ENCODE assay signal across 1 cellular context in the genomic region with DNA sequence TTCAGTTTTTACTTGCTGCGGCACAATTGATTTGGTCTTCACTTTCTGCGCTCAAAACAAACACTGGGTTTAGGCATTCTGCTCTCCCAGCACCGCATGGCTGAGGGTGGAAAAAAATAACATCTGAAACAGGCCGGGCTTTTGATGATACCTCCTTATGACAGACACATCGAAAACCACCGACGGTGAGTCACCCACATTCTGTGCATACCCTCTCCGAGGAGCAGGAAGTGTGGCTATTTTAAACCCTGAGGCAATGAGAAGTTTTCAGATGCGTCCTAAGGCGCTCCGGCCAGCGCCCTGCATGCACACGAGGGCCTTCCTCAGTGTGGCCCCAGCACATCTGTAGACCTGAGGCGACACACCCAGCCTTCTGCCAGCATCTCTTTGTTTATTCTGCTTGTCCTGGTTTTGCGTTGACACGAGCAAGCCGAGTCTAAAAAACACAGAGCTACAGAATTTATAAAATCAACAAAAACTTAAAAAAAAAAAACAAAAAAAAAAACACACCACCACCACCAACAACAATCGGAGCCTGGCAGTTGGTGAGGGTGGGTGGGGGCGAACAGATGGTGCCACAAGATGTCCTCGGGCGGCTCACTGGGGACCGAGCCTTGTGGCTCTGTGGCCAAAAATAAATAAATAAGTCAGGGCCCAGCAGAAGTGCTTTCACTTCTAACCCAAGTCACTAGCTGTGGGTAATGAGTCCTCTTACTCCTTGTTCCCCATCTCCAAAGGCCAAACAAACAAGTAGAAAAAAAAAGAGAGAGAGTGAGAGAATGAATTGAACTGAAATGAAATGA.
TF ChIP-seq lines count a peak whose summit lies in the region.

No MANE protein-coding gene starts in this region.

TF ChIP-seq in GM12878, 131 proteins besides CTCF, POLR2A, EP300 and RAD21 (continued from another document):
- TF ChIP-seq, protein P1, sequence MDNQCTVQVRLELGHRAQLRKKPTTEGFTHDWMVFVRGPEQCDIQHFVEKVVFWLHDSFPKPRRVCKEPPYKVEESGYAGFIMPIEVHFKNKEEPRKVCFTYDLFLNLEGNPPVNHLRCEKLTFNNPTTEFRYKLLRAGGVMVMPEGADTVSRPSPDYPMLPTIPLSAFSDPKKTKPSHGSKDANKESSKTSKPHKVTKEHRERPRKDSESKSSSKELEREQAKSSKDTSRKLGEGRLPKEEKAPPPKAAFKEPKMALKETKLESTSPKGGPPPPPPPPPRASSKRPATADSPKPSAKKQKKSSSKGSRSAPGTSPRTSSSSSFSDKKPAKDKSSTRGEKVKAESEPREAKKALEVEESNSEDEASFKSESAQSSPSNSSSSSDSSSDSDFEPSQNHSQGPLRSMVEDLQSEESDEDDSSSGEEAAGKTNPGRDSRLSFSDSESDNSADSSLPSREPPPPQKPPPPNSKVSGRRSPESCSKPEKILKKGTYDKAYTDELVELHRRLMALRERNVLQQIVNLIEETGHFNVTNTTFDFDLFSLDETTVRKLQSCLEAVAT (IDR thresholded peaks at IDR 0.05): peak; percentile 93
- TF ChIP-seq STAT1 (conservative IDR thresholded peaks at IDR 0.05) (no peak), SMC3 (IDR thresholded peaks at IDR 0.05; ENCODE audit: borderline replicate concordance, low read length) (peak; percentile 34), BHLHE40 (IDR thresholded peaks at IDR 0.05; ENCODE audit: borderline replicate concordance in 1 of 2, low read depth in 2 of 2, low read length in 1 of 2) (peak; percentile 70 to 78), CEBPB (IDR thresholded peaks at IDR 0.05; ENCODE audit: borderline replicate concordance in 1 of 2, low read depth in 2 of 2, low read length in 2 of 2) (peak in 1 of 2 experiments; percentile 76; a peak in 1 of 4 replicates), SRF (IDR thresholded peaks at IDR 0.05; ENCODE audit: low read depth in 2 of 2, low read length in 2 of 2) (no peak), MEF2A (IDR thresholded peaks at IDR 0.05; ENCODE audit: insufficient read depth, low read depth, low read length) (peak; percentile 98), TARDBP (IDR thresholded peaks at IDR 0.05; ENCODE audit: borderline replicate concordance) (peak; percentile 64; the same call in 1 of the 2 replicates), BRCA1 (IDR thresholded peaks at IDR 0.05; ENCODE audit: low read depth, low read length) (no peak), MEF2B (IDR thresholded peaks at IDR 0.05; ENCODE audit: partially characterized antibody, poor library complexity, severe bottlenecking) (peak; percentile 94)
- TF ChIP-seq, protein P2, sequence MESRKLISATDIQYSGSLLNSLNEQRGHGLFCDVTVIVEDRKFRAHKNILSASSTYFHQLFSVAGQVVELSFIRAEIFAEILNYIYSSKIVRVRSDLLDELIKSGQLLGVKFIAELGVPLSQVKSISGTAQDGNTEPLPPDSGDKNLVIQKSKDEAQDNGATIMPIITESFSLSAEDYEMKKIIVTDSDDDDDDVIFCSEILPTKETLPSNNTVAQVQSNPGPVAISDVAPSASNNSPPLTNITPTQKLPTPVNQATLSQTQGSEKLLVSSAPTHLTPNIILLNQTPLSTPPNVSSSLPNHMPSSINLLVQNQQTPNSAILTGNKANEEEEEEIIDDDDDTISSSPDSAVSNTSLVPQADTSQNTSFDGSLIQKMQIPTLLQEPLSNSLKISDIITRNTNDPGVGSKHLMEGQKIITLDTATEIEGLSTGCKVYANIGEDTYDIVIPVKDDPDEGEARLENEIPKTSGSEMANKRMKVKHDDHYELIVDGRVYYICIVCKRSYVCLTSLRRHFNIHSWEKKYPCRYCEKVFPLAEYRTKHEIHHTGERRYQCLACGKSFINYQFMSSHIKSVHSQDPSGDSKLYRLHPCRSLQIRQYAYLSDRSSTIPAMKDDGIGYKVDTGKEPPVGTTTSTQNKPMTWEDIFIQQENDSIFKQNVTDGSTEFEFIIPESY (IDR thresholded peaks at IDR 0.05): no peak
- TF ChIP-seq, protein P3, sequence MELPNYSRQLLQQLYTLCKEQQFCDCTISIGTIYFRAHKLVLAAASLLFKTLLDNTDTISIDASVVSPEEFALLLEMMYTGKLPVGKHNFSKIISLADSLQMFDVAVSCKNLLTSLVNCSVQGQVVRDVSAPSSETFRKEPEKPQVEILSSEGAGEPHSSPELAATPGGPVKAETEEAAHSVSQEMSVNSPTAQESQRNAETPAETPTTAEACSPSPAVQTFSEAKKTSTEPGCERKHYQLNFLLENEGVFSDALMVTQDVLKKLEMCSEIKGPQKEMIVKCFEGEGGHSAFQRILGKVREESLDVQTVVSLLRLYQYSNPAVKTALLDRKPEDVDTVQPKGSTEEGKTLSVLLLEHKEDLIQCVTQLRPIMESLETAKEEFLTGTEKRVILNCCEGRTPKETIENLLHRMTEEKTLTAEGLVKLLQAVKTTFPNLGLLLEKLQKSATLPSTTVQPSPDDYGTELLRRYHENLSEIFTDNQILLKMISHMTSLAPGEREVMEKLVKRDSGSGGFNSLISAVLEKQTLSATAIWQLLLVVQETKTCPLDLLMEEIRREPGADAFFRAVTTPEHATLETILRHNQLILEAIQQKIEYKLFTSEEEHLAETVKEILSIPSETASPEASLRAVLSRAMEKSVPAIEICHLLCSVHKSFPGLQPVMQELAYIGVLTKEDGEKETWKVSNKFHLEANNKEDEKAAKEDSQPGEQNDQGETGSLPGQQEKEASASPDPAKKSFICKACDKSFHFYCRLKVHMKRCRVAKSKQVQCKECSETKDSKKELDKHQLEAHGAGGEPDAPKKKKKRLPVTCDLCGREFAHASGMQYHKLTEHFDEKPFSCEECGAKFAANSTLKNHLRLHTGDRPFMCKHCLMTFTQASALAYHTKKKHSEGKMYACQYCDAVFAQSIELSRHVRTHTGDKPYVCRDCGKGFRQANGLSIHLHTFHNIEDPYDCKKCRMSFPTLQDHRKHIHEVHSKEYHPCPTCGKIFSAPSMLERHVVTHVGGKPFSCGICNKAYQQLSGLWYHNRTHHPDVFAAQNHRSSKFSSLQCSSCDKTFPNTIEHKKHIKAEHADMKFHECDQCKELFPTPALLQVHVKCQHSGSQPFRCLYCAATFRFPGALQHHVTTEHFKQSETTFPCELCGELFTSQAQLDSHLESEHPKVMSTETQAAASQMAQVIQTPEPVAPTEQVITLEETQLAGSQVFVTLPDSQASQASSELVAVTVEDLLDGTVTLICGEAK (IDR thresholded peaks at IDR 0.05; ENCODE audit: borderline replicate concordance): no peak
- TF ChIP-seq, protein P4, sequence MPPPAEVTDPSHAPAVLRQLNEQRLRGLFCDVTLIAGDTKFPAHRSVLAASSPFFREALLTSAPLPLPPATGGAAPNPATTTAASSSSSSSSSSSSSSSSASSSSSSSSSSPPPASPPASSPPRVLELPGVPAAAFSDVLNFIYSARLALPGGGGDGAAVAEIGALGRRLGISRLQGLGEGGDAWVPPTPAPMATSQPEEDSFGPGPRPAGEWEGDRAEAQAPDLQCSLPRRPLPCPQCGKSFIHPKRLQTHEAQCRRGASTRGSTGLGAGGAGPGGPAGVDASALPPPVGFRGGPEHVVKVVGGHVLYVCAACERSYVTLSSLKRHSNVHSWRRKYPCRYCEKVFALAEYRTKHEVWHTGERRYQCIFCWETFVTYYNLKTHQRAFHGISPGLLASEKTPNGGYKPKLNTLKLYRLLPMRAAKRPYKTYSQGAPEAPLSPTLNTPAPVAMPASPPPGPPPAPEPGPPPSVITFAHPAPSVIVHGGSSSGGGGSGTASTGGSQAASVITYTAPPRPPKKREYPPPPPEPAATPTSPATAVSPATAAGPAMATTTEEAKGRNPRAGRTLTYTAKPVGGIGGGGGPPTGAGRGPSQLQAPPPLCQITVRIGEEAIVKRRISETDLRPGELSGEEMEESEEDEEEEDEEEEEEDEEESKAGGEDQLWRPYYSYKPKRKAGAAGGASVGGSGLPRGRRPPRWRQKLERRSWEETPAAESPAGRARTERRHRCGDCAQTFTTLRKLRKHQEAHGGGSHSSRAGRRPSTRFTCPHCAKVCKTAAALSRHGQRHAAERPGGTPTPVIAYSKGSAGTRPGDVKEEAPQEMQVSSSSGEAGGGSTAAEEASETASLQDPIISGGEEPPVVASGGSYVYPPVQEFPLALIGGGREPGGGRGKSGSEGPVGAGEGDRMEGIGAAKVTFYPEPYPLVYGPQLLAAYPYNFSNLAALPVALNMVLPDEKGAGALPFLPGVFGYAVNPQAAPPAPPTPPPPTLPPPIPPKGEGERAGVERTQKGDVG (CRISPR knock-in tag; IDR thresholded peaks at IDR 0.05): no peak
TF ChIP-seq in GM12878: peak in this region for 72.
